ENCODE assay signal across 9 cellular contexts in the genomic region with DNA sequence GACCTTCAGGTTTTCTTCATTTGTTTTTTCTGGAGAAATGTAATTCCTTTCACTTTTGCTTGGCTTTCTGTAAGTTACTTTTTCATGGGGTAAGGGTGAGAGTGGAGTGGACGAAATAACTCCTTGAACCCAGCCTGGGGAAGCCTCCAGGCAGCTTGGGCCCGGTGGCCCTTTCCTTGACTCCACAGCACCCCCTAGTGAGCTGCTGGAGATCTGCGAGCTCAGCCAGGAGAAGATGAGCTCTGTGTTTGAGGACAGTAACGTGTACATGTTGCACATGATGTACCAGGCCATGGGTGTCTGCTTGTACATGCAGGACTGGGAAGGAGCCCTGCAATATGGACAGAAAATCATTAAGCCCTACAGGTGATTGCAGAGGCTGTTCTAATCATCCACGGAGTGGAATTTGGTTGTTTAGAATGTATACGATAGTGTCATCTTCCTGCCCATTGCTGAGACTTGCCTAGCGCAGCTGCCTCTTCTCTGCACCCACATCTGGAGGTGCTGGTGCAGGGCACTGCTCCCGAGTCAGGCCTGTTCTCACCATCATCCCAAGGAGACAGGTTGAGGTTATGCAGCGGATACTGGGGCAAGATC. TPM values are rescaled to one million over a fixed set of nuclear protein-coding genes. Genes with fewer than 3 reads are reported as not detected.
DNase-seq lines count a peak whose midpoint lies in the region; ATAC-seq, FAIRE-seq and TF ChIP-seq lines count a peak whose summit lies in the region.
"Had no signal": no experiment of that assay in that cellular context is flagged by ENCODE, and none has a peak within 500 bp of the region (broad histone marks: within the 10 kb centered on the region; RNA-seq: fewer than 3 reads in every experiment).

No MANE protein-coding gene starts in this region.

- no peaks in the 10 kb centered on the region for H3K9me3 ChIP-seq in prostate gland

- no peak for ATAC-seq in HG02610 (IDR thresholded peaks at IDR 0.05; ENCODE audit: unreplicated experiment)

- no peaks in the 10 kb centered on the region for H3K36me3 ChIP-seq in prostate gland

- H3K27me3 ChIP-seq in prostate gland (replicated peaks; ENCODE audit: insufficient read depth) = no peaks in the 10 kb centered on the region

- no peak for TF ChIP-seq POLR2A in H54 (IDR thresholded peaks at IDR 0.05; ENCODE audit: low read depth, low read length)
- no peak for TF ChIP-seq POLR2A in prostate gland (IDR thresholded peaks at IDR 0.05)

- peak; percentile 75 for DNase-seq in DMS 273 (lab: John Stamatoyannopoulos, UW; ENCODE audit: unreplicated experiment)
- no peak for DNase-seq in DMS 273 treated with DMSO at 0.1 percent for 48 hours (lab: John Stamatoyannopoulos, UW)
- DNase-seq in H54 (ENCODE audit: insufficient read length, low spot score) = peak; percentile 55
- peak; percentile 58 for DNase-seq in NCI-H69 (lab: John Stamatoyannopoulos, UW)
- DNase-seq in activated T-cell treated with anti-CD3 and anti-CD28 coated beads for 1 hour (ENCODE audit: low read depth) = peak; percentile 33
- DNase-seq in fibroblast of the aortic adventitia (ENCODE audit: low read depth) = peak; percentile 40
- DNase-seq in prostate gland (ENCODE audit: low spot score) = no peak

- H3K27ac ChIP-seq in prostate gland = no peak overlapping the region

- H3K4me1 ChIP-seq in prostate gland (replicated peaks) = peaks cover 11% of the 10 kb centered on the region

- intact Hi-C loops in prostate gland (cut with DNase I) = loop anchor here (2.0 to 10.0 kb wide), 2 partner anchors 253 to 1193 kb away; no protein-coding TSS in a partner anchor

- 74% methylated on average over 9 of the region's 9 CpGs for WGBS in prostate gland

- peak; percentile 87 for TF ChIP-seq CTCF in fibroblast of the aortic adventitia (IDR thresholded peaks at IDR 0.05; ENCODE audit: insufficient read depth, low read length)
- TF ChIP-seq CTCF in prostate gland (IDR thresholded peaks at IDR 0.05) = peak in 3 of 4 experiments; percentile 25 to 44 (median 38)

- H3K4me3 ChIP-seq in fibroblast of the aortic adventitia (ENCODE audit: low read depth, low read length) (no peak overlapping the region), prostate gland (no peak overlapping the region)

- FAIRE-seq in H54 (lab: Jason Lieb, UNC) = no peak
- FAIRE-seq: A204.1 had no signal

RNA-seq across cellular contexts. Expression of a gene that starts 51.0 kb away (rescaled TPM):
- total RNA-seq in fibroblast of the aortic adventitia (ENCODE audit: low replicate concordance) (22.5 and 26.9 TPM in 2 replicates), prostate gland (10 to 100 TPM; 18.6 to 50.4 TPM)

Comparison
In these comparisons a context has a peak if more than half of its experiments do, and no peak if none do; other contexts are left out.
1. DNase-seq: peak in DMS 273 (single experiment), H54 (single experiment), NCI-H69 (single experiment), activated T-cell treated with anti-CD3 and anti-CD28 coated beads for 1 hour (single experiment) and fibroblast of the aortic adventitia (single experiment); none in DMS 273 treated with DMSO at 0.1 percent for 48 hours (single experiment) and prostate gland (single experiment).